Comparison of ENCODE assay signal across 20 cellular contexts in genomic region chr6:105769987-105770386, GRCh38.
A peak's percentile ranks its signal among the peaks of the same experiment; 100 is the strongest.
DNase-seq lines count a peak whose midpoint lies in the region; ATAC-seq and TF ChIP-seq lines count a peak whose summit lies in the region.
"Had no signal": no experiment of that assay in that cellular context is flagged by ENCODE, and none has a peak within 500 bp of the region (broad histone marks: within the 10 kb centered on the region; RNA-seq: fewer than 3 reads in every experiment).

No MANE protein-coding gene starts in this region.

- H3K79me1 ChIP-seq in IMR-90 (ENCODE audit: low read depth in 1 of 2, low read length in 2 of 2) (no peaks in the 10 kb centered on the region), mesenchymal stem cell (replicated peaks; ENCODE audit: low read length, poor library complexity, severe bottlenecking) (no peaks in the 10 kb centered on the region)

- no peak for TF ChIP-seq CTCF in IMR-90 (conservative IDR thresholded peaks at IDR 0.05; ENCODE audit: low read depth, low read length)
- TF ChIP-seq CTCF in endodermal cell (conservative IDR thresholded peaks at IDR 0.05): peak; percentile 21

- H2BK120ac ChIP-seq in IMR-90 (ENCODE audit: low read depth, low read length) (no peak overlapping the region), mesenchymal stem cell (ENCODE audit: low read depth, low read length) (no peak overlapping the region)

- H3K4me3 ChIP-seq in IMR-90 (ENCODE audit: insufficient read depth, low read depth, low read length) (no peak overlapping the region), endodermal cell (ENCODE audit: low read length) (no peak overlapping the region), mesenchymal stem cell (ENCODE audit: insufficient read depth in 1 of 2, low read depth in 1 of 2, low read length in 2 of 2) (no peak overlapping the region), right cardiac atrium (ENCODE audit: low read length) (no peak overlapping the region)
- H3K4me3 ChIP-seq: ascending aorta, lung, thoracic aorta had no signal

- peaks cover 3% of the 10 kb centered on the region for H3K9me3 Mint-ChIP-seq in endodermal cell
- peaks cover under 1% of the 10 kb centered on the region for H3K9me3 Mint-ChIP-seq in stimulated activated effector memory CD8-positive, alpha-beta T cell treated with anti-CD3 and anti-CD28 coated beads, Interleukin-12 subunit alpha, Interleukin-12 subunit beta, amount 100 ng/mL, for 72 hours

- no peaks in the 10 kb centered on the region for H3K27me3 Mint-ChIP-seq in endodermal cell (ENCODE audit: insufficient read depth)

- no peak overlapping the region for H3K4me2 ChIP-seq in IMR-90 (ENCODE audit: low read depth, low read length)
- no peak overlapping the region for H3K4me2 ChIP-seq in mesenchymal stem cell (ENCODE audit: low read length, poor library complexity, severe bottlenecking)

- in situ Hi-C loops in IMR-90 (cut with MboI; ENCODE audit: low sequenced_read_pairs): no loop called here

- WGBS in IMR-90 (ENCODE audit: extremely low coverage in 2 of 2, insufficient read length in 1 of 2), 2 experiments: 100% methylated on average over 2 of the region's 2 CpGs; no CpG with 5 or more reads in 1 of the 2 experiments
- 90 to 94% methylated on average over 2 of the region's 2 CpGs for WGBS in endodermal cell (ENCODE audit: insufficient coverage in 1 of 2, insufficient read length in 1 of 2), 2 experiments
- WGBS in mesenchymal stem cell: 78% methylated on average over 2 of the region's 2 CpGs
- WGBS in right cardiac atrium: 85% methylated on average over 2 of the region's 2 CpGs

- H3K4me1 ChIP-seq in IMR-90 (ENCODE audit: control insufficient read depth, insufficient read depth, low read length) (no peaks in the 10 kb centered on the region; the same call in 1 of the 2 replicates), endodermal cell (ENCODE audit: control insufficient read depth, insufficient read depth, low read length) (no peaks in the 10 kb centered on the region), mesenchymal stem cell (ENCODE audit: control insufficient read depth, insufficient read depth, low read depth, low read length) (no peaks in the 10 kb centered on the region), right cardiac atrium (ENCODE audit: control insufficient read depth, insufficient read depth, low read length) (no peaks in the 10 kb centered on the region)
- H3K4me1 ChIP-seq: ascending aorta, Caco-2 had no signal

- no peaks in the 10 kb centered on the region for H3K36me3 ChIP-seq in IMR-90 (ENCODE audit: control insufficient read depth, insufficient read depth, low read length)
- H3K36me3 ChIP-seq in endodermal cell (ENCODE audit: control insufficient read depth, insufficient read depth, low read length): no peaks in the 10 kb centered on the region
- H3K36me3 ChIP-seq in mesenchymal stem cell (ENCODE audit: control insufficient read depth in 1 of 2, insufficient read depth in 2 of 2, low read depth in 1 of 2, low read length in 2 of 2): no peaks in the 10 kb centered on the region
- H3K36me3 ChIP-seq: ascending aorta, thoracic aorta had no signal

- H3K23ac ChIP-seq in IMR-90 (ENCODE audit: low read depth, low read length) (no peak overlapping the region; the same call in 1 of the 2 replicates), mesenchymal stem cell (ENCODE audit: low read length in 2 of 2) (no peak overlapping the region)

- H2BK15ac ChIP-seq in IMR-90 (ENCODE audit: low read depth, low read length) (no peak overlapping the region), mesenchymal stem cell (ENCODE audit: low read depth, poor library complexity, severe bottlenecking) (no peak overlapping the region)

- no peak overlapping the region for H4K5ac ChIP-seq in IMR-90 (ENCODE audit: low read depth, low read length)

- POLR2A ChIA-PET in IMR-90 (lab: Charles Lee; ENCODE audit: unreplicated experiment): no interaction called here

- no peaks in the 10 kb centered on the region for H3K27me3 ChIP-seq in IMR-90 (ENCODE audit: control insufficient read depth, insufficient read depth, low read length)
- H3K27me3 ChIP-seq in endodermal cell (ENCODE audit: control insufficient read depth, insufficient read depth, low read length, poor library complexity, severe bottlenecking): no peaks in the 10 kb centered on the region
- no peaks in the 10 kb centered on the region for H3K27me3 ChIP-seq in mesenchymal stem cell (ENCODE audit: control insufficient read depth in 1 of 2, insufficient read depth in 1 of 2, low read length in 2 of 2)
- H3K27me3 ChIP-seq in right cardiac atrium (ENCODE audit: control insufficient read depth, insufficient read depth): no peaks in the 10 kb centered on the region
- H3K27me3 ChIP-seq: ascending aorta had no signal

- no peak overlapping the region for H3K27ac ChIP-seq in IMR-90 (ENCODE audit: insufficient read depth, low read length)
- no peak overlapping the region for H3K27ac ChIP-seq in endodermal cell (ENCODE audit: low read depth, low read length)
- H3K27ac ChIP-seq in mesenchymal stem cell (ENCODE audit: low read length, poor library complexity, severe bottlenecking): no peak overlapping the region
- H3K27ac ChIP-seq in right cardiac atrium (ENCODE audit: low read length): no peak overlapping the region
- H3K27ac ChIP-seq: ascending aorta, thoracic aorta had no signal

- no peak overlapping the region for H3K18ac ChIP-seq in IMR-90 (ENCODE audit: low read depth, low read length)
- H3K18ac ChIP-seq in mesenchymal stem cell (ENCODE audit: low read depth in 1 of 2, low read length in 2 of 2): no peak overlapping the region

- CTCF ChIA-PET in IMR-90 (lab: Yijun Ruan, JAX): no interaction called here

- no peak overlapping the region for H3K4me3 Mint-ChIP-seq in endodermal cell
- no peak overlapping the region for H3K4me3 Mint-ChIP-seq in stimulated activated effector memory CD8-positive, alpha-beta T cell treated with anti-CD3 and anti-CD28 coated beads, Interleukin-12 subunit alpha, Interleukin-12 subunit beta, amount 100 ng/mL, for 72 hours
- H3K4me3 Mint-ChIP-seq: immature natural killer cell; natural killer cell; T-helper 2 cell treated with Interferon-gamma antibody and Interleukin-4, amounts not matched to agents 5 μg/mL and 100 μg/mL, for 36 hours had no signal

- intact Hi-C loops in IMR-90 (cut with micrococcal nuclease): no loop called here
- intact Hi-C loops in right cardiac atrium (cut with DNase I): no loop called here

- no peak overlapping the region for H4K91ac ChIP-seq in IMR-90 (ENCODE audit: insufficient read depth, low read depth, low read length)
- no peak overlapping the region for H4K91ac ChIP-seq in mesenchymal stem cell (ENCODE audit: low read length)

- no peak overlapping the region for H3K27ac Mint-ChIP-seq in endodermal cell
- H3K27ac Mint-ChIP-seq in stimulated activated effector memory CD8-positive, alpha-beta T cell treated with anti-CD3 and anti-CD28 coated beads, Interleukin-12 subunit alpha, Interleukin-12 subunit beta, amount 100 ng/mL, for 72 hours: no peak overlapping the region
- H3K27ac Mint-ChIP-seq: immature natural killer cell; natural killer cell; T-helper 2 cell treated with Interferon-gamma antibody and Interleukin-4, amounts not matched to agents 5 μg/mL and 100 μg/mL, for 36 hours had no signal

- dilution Hi-C loops in IMR-90 (cut with HindIII; ENCODE audit: low sequenced_read_pairs, unreplicated experiment): no loop called here

- no peak overlapping the region for H3K9ac ChIP-seq in IMR-90 (ENCODE audit: low read depth, low read length)
- H3K9ac ChIP-seq in endodermal cell (ENCODE audit: extremely low read depth, low read length, poor library complexity, severe bottlenecking): no peak overlapping the region
- H3K9ac ChIP-seq in mesenchymal stem cell (ENCODE audit: low read length): no peak overlapping the region

- no peaks in the 10 kb centered on the region for H4K20me1 ChIP-seq in IMR-90 (ENCODE audit: insufficient read depth, low read length)

- H2AK5ac ChIP-seq in IMR-90 (ENCODE audit: low read depth, low read length): no peak overlapping the region; the same call in 1 of the 2 replicates
- H2AK5ac ChIP-seq in mesenchymal stem cell (ENCODE audit: low read length, severe bottlenecking): no peak overlapping the region

- no peak overlapping the region for H2BK12ac ChIP-seq in mesenchymal stem cell (ENCODE audit: low read length in 2 of 2)

- no peak for TF ChIP-seq POLR2A in IMR-90 (IDR thresholded peaks at IDR 0.05; ENCODE audit: low read depth, low read length)

- H2AK9ac ChIP-seq in IMR-90 (replicated peaks; ENCODE audit: low read depth, low read length, poor library complexity): peak overlapping the region; percentile 38

- ATAC-seq in IMR-90 (ENCODE audit: low read depth) (no peak), right cardiac atrium (no peak)
- no peak for ATAC-seq in stimulated activated effector memory CD8-positive, alpha-beta T cell treated with anti-CD3 and anti-CD28 coated beads, Interleukin-12 subunit alpha, Interleukin-12 subunit beta, amount 100 ng/mL, for 72 hours
- ATAC-seq: natural killer cell had no signal

- no peak for TF ChIP-seq RAD21 in IMR-90 (IDR thresholded peaks at IDR 0.05; ENCODE audit: low read length)

- BruUV-seq in IMR-90 (replicated peaks; lab: Mats Ljungman, UMichigan): no TSS peak

- peaks cover under 1% of the 10 kb centered on the region for H3K36me3 Mint-ChIP-seq in endodermal cell (ENCODE audit: low read depth)
- no peaks in the 10 kb centered on the region for H3K36me3 Mint-ChIP-seq in stimulated activated effector memory CD8-positive, alpha-beta T cell treated with anti-CD3 and anti-CD28 coated beads, Interleukin-12 subunit alpha, Interleukin-12 subunit beta, amount 100 ng/mL, for 72 hours
- H3K36me3 Mint-ChIP-seq: immature natural killer cell had no signal

- H3K14ac ChIP-seq in IMR-90 (replicated peaks; ENCODE audit: low read depth, low read length): no peak overlapping the region; the same call in 1 of the 2 replicates
- H3K14ac ChIP-seq in mesenchymal stem cell (ENCODE audit: low read length in 2 of 2): no peak overlapping the region

- H2BK20ac ChIP-seq in IMR-90 (ENCODE audit: low read depth, low read length): 0 out of 2 replicates have a peak overlapping the region, but pooled peaks have one; percentile 2

- peak overlapping the region; percentile 6; the same call in 1 of the 2 replicates for H3K4ac ChIP-seq in IMR-90 (ENCODE audit: low read depth, low read length)
- H3K4ac ChIP-seq in mesenchymal stem cell (ENCODE audit: low read depth in 1 of 2, low read length in 2 of 2): no peak overlapping the region

- no peaks in the 10 kb centered on the region for H3K9me1 ChIP-seq in IMR-90 (ENCODE audit: insufficient read depth, low read length)

- H3K56ac ChIP-seq in IMR-90 (ENCODE audit: extremely low read depth, insufficient read depth, low read length): no peak overlapping the region

- H3K4me1 Mint-ChIP-seq in endodermal cell: peaks cover 24% of the 10 kb centered on the region
- no peaks in the 10 kb centered on the region for H3K4me1 Mint-ChIP-seq in stimulated activated effector memory CD8-positive, alpha-beta T cell treated with anti-CD3 and anti-CD28 coated beads, Interleukin-12 subunit alpha, Interleukin-12 subunit beta, amount 100 ng/mL, for 72 hours
- H3K4me1 Mint-ChIP-seq: immature natural killer cell, natural killer cell had no signal

- peak; percentile 67 for DNase-seq in EH (ENCODE audit: low read depth)
- peak; percentile 46 for DNase-seq in IMR-90
- DNase-seq in endodermal cell: no peak
- DNase-seq in mesenchymal stem cell: peak; percentile 17
- no peak for DNase-seq in stimulated activated effector memory CD8-positive, alpha-beta T cell treated with anti-CD3 and anti-CD28 coated beads, Interleukin-12 subunit alpha, Interleukin-12 subunit beta, amount 100 ng/mL, for 72 hours (ENCODE audit: low spot score in 2 of 2)
- DNase-seq in NCI-H510A treated with DMSO at 0.1 percent for 48 hours (lab: John Stamatoyannopoulos, UW): no peak
- DNase-seq in right cardiac atrium: no peak
- DNase-seq in NK-92 treated with Interleukin-12 subunit alpha and Interleukin-12 subunit beta, amount 100 ng/mL, for 24 hours (lab: John Stamatoyannopoulos, UW): no peak
- DNase-seq: activated CD4-positive, alpha-beta T cell treated with anti-CD3 and anti-CD28 coated beads for 1 hour; Caco-2; immature natural killer cell; Kasumi-1; natural killer cell; NCI-H1436; NCI-H2227 treated with DMSO at 0.1 percent for 48 hours; SIG-M5 had no signal

- H3K9me3 ChIP-seq in IMR-90 (ENCODE audit: control insufficient read depth, insufficient read depth, low read length) (no peaks in the 10 kb centered on the region), endodermal cell (ENCODE audit: control insufficient read depth, low read length) (peaks cover 14% of the 10 kb centered on the region), mesenchymal stem cell (ENCODE audit: control insufficient read depth, low read length) (peaks cover 1% of the 10 kb centered on the region), right cardiac atrium (ENCODE audit: control insufficient read depth, low read length) (no peaks in the 10 kb centered on the region)
- H3K9me3 ChIP-seq: thoracic aorta had no signal

- H2BK5ac ChIP-seq in IMR-90 (ENCODE audit: low read depth, low read length, poor library complexity, severe bottlenecking) (no peak overlapping the region), mesenchymal stem cell (ENCODE audit: low read depth, low read length, poor library complexity, severe bottlenecking) (no peak overlapping the region)

- H2AFZ ChIP-seq in IMR-90 (replicated peaks; ENCODE audit: low read length, poor library complexity) (no peak overlapping the region), mesenchymal stem cell (ENCODE audit: low read depth, low read length) (no peak overlapping the region)

- H4K8ac ChIP-seq in IMR-90 (ENCODE audit: low read depth in 2 of 2, low read length in 2 of 2): no peak overlapping the region
- H4K8ac ChIP-seq in mesenchymal stem cell (ENCODE audit: low read length): no peak overlapping the region

Comparison
In these comparisons a context has a peak if more than half of its experiments do, and no peak if none do; other contexts are left out.
1. DNase-seq: peak in EH (single experiment), IMR-90 (single experiment) and mesenchymal stem cell (single experiment); none in endodermal cell (single experiment), stimulated activated effector memory CD8-positive, alpha-beta T cell treated with anti-CD3 and anti-CD28 coated beads, Interleukin-12 subunit alpha, Interleukin-12 subunit beta, amount 100 ng/mL, for 72 hours (0 of 2), NCI-H510A treated with DMSO at 0.1 percent for 48 hours (single experiment), right cardiac atrium (0 of 3) and NK-92 treated with Interleukin-12 subunit alpha and Interleukin-12 subunit beta, amount 100 ng/mL, for 24 hours (single experiment).